ENCODE assay signal across 16 cellular contexts in genomic region chr11:110087820-110088534, GRCh38. TPM values are rescaled to one million over a fixed set of nuclear protein-coding genes. Genes with fewer than 3 reads are reported as not detected.
DNase-seq lines count a peak whose midpoint lies in the region; ATAC-seq and TF ChIP-seq lines count a peak whose summit lies in the region.
"Had no signal": no experiment of that assay in that cellular context is flagged by ENCODE, and none has a peak within 500 bp of the region (broad histone marks: within the 10 kb centered on the region; RNA-seq: fewer than 3 reads in every experiment).

No MANE protein-coding gene starts in this region.

- H2BK5ac ChIP-seq in mesenchymal stem cell (ENCODE audit: low read depth, low read length, poor library complexity, severe bottlenecking) = no peak overlapping the region

- no peak overlapping the region for H3K4me3 ChIP-seq in Loucy (ENCODE audit: low read length, poor library complexity, severe bottlenecking)
- H3K4me3 ChIP-seq in cardiac fibroblast (replicated peaks in 1 of 2; ENCODE audit: low read depth in 2 of 2, low read length in 2 of 2) = no peak overlapping the region
- no peak overlapping the region for H3K4me3 ChIP-seq in mesenchymal stem cell (ENCODE audit: insufficient read depth in 1 of 2, low read depth in 1 of 2, low read length in 2 of 2)
- H3K4me3 ChIP-seq: BLaER1 had no signal

- no peak for ATAC-seq in HG02852 (IDR thresholded peaks at IDR 0.05; ENCODE audit: unreplicated experiment)
- no peak for ATAC-seq in HG03520 (IDR thresholded peaks at IDR 0.05; ENCODE audit: unreplicated experiment)
- ATAC-seq: activated CD8-positive, alpha-beta T cell treated with anti-CD3 and anti-CD28 coated beads for 36 hours had no signal

- H2BK15ac ChIP-seq in mesenchymal stem cell (ENCODE audit: low read depth, poor library complexity, severe bottlenecking) = no peak overlapping the region

- H2BK120ac ChIP-seq in mesenchymal stem cell (ENCODE audit: low read depth, low read length) = no peak overlapping the region

- no peak overlapping the region for H3K9ac ChIP-seq in Loucy (ENCODE audit: low read depth, low read length, poor library complexity, severe bottlenecking)
- H3K9ac ChIP-seq in mesenchymal stem cell (ENCODE audit: low read length) = no peak overlapping the region
- H3K9ac ChIP-seq: BLaER1 had no signal

- H3K27me3 ChIP-seq in Loucy (ENCODE audit: insufficient read depth, low read length, poor library complexity, severe bottlenecking) (no peaks in the 10 kb centered on the region), mesenchymal stem cell (ENCODE audit: control insufficient read depth in 1 of 2, insufficient read depth in 1 of 2, low read length in 2 of 2) (no peaks in the 10 kb centered on the region)
- H3K27me3 ChIP-seq: BLaER1 had no signal

- H3K18ac ChIP-seq in mesenchymal stem cell (ENCODE audit: low read depth in 1 of 2, low read length in 2 of 2) = no peak overlapping the region

- no peak overlapping the region for H3K4me2 ChIP-seq in Loucy (ENCODE audit: low read depth, low read length, poor library complexity, severe bottlenecking)
- no peak overlapping the region for H3K4me2 ChIP-seq in mesenchymal stem cell (ENCODE audit: low read length, poor library complexity, severe bottlenecking)
- H3K4me2 ChIP-seq: BLaER1 had no signal

- no peak overlapping the region for H2AK5ac ChIP-seq in mesenchymal stem cell (ENCODE audit: low read length, severe bottlenecking)

- H3K79me2 ChIP-seq in Loucy (ENCODE audit: insufficient read depth, low read length) = no peaks in the 10 kb centered on the region

- H3K9me2 ChIP-seq in Loucy (replicated peaks; ENCODE audit: low read depth, low read length) = no peaks in the 10 kb centered on the region

- no peak overlapping the region for H3K14ac ChIP-seq in mesenchymal stem cell (ENCODE audit: low read length in 2 of 2)

- no peak overlapping the region for H3K27ac ChIP-seq in mesenchymal stem cell (ENCODE audit: low read length, poor library complexity, severe bottlenecking)
- H3K27ac ChIP-seq: BLaER1 had no signal

- H4K8ac ChIP-seq in mesenchymal stem cell (ENCODE audit: low read length) = no peak overlapping the region

- peaks cover 22% of the 10 kb centered on the region for H3K4me1 ChIP-seq in Loucy (ENCODE audit: insufficient read depth, low read length, poor library complexity, severe bottlenecking)
- peaks cover 8% of the 10 kb centered on the region for H3K4me1 ChIP-seq in mesenchymal stem cell (ENCODE audit: control insufficient read depth, insufficient read depth, low read depth, low read length)

- no peaks in the 10 kb centered on the region for H4K20me1 ChIP-seq in Loucy (ENCODE audit: insufficient read depth, low read length, poor library complexity, severe bottlenecking)
- H4K20me1 ChIP-seq: BLaER1 had no signal

- no peak overlapping the region for H3K23ac ChIP-seq in mesenchymal stem cell (ENCODE audit: low read length in 2 of 2)

- H3K36me3 ChIP-seq in Loucy (ENCODE audit: insufficient read depth, low read length) (no peaks in the 10 kb centered on the region), mesenchymal stem cell (ENCODE audit: control insufficient read depth in 1 of 2, insufficient read depth in 2 of 2, low read depth in 1 of 2, low read length in 2 of 2) (no peaks in the 10 kb centered on the region)
- H3K36me3 ChIP-seq: BLaER1 had no signal

- H3F3A ChIP-seq in Loucy (ENCODE audit: low read depth) = no peaks in the 10 kb centered on the region

- H2BK12ac ChIP-seq in mesenchymal stem cell (ENCODE audit: low read length in 2 of 2) = no peak overlapping the region

- no peaks in the 10 kb centered on the region for H3K79me1 ChIP-seq in mesenchymal stem cell (replicated peaks; ENCODE audit: low read length, poor library complexity, severe bottlenecking)

- 100% methylated on average over 5 of the region's 5 CpGs for WGBS in mesenchymal stem cell

- H2AFZ ChIP-seq in Loucy (ENCODE audit: low read length) = 0 out of 2 replicates have a peak overlapping the region, but pooled peaks have one; percentile 0
- H2AFZ ChIP-seq in mesenchymal stem cell (ENCODE audit: low read depth, low read length) = no peak overlapping the region

- DNase-seq in CD1c-positive myeloid dendritic cell (ENCODE audit: extremely low spot score) (peak; percentile 73), cardiac fibroblast (ENCODE audit: low read depth in 2 of 2) (peak; percentile 55 to 71), mesenchymal stem cell (peak; percentile 76), NCI-H82 (lab: John Stamatoyannopoulos, UW) (no peak)
- no peak for DNase-seq in activated naive CD4-positive, alpha-beta T cell (lab: John Stamatoyannopoulos, UW)
- DNase-seq: activated CD8-positive, alpha-beta T cell treated with anti-CD3 and anti-CD28 coated beads for 36 hours; activated effector memory CD4-positive, alpha-beta T cell treated with Interleukin-2 at 50 U/mL for 16 hours; caudate nucleus; NCI-H345; stimulated activated CD4-positive, alpha-beta T cell treated with anti-CD3 and anti-CD28 coated beads, Interleukin-4, amount 100 ng/mL, for 24 hours; stimulated activated naive CD4-positive, alpha-beta T cell treated with Interleukin-2 at 50 U/mL for 16 hours; T-helper 2 cell had no signal

- no peaks in the 10 kb centered on the region for H3K9me3 ChIP-seq in Loucy (ENCODE audit: insufficient read depth, low read depth, low read length)
- H3K9me3 ChIP-seq in mesenchymal stem cell (ENCODE audit: control insufficient read depth, low read length) = no peaks in the 10 kb centered on the region
- H3K9me3 ChIP-seq: BLaER1 had no signal

- H4K91ac ChIP-seq in mesenchymal stem cell (ENCODE audit: low read length) = no peak overlapping the region

- H3K4ac ChIP-seq in mesenchymal stem cell (ENCODE audit: low read depth in 1 of 2, low read length in 2 of 2) = no peak overlapping the region

- no peak for TF ChIP-seq CTCF in Loucy (conservative IDR thresholded peaks at IDR 0.05; ENCODE audit: low read length)
- TF ChIP-seq CTCF in cardiac fibroblast (IDR thresholded peaks at IDR 0.05; ENCODE audit: low read depth, low read length) = no peak

RNA-seq across cellular contexts. Expression of gene ZC3H12C, which starts 5.2 kb away (rescaled TPM):
- polyA plus RNA-seq in mesenchymal stem cell (2013, experiment 1 of 2) = 5.6 TPM
- polyA plus RNA-seq in mesenchymal stem cell (2013, experiment 2 of 2) = 5.1 TPM

Comparison
In these comparisons a context has a peak if more than half of its experiments do, and no peak if none do; other contexts are left out.
1. DNase-seq: peak in CD1c-positive myeloid dendritic cell (single experiment), cardiac fibroblast (2 of 2) and mesenchymal stem cell (single experiment); none in activated naive CD4-positive, alpha-beta T cell (0 of 4) and NCI-H82 (single experiment).